Comparison of ENCODE assay signal across 28 cellular contexts in the genomic region with DNA sequence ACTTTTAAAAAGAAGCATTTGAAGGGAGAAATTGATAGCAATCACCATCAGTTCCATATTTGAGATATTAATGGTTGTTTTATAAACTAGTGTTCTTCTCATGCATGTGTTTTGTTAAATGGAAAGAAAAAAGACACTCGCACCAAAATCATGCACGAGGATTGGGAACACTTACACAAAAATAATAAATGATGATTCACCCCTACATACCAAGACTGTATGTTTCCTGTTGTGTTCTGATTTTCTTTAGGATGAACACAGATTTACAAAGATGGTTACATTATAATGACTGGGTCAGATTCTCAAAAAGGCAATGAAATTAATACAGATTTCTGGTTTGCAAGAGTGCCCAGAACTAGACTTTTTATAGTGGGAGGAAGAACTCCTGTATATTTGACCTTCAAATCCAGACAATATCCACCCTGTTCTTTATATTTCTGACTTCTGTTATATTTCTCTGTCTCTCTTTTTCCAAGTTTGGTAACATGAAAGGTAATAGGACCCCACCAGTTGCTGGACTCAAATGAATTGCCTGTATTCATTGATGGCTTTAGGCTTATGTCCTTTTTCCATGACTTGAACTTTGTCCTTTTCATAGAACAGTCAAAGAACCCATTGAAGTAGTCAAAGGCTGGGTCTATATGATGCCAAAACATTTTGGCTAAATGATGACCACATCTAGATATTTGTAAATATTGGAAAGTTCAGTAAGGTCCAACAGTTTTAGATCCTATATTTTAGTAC. TPM values are rescaled to one million over a fixed set of nuclear protein-coding genes. Genes with fewer than 3 reads are reported as not detected.
DNase-seq lines count a peak whose midpoint lies in the region; ATAC-seq and TF ChIP-seq lines count a peak whose summit lies in the region.
"Had no signal": no experiment of that assay in that cellular context is flagged by ENCODE, and none has a peak within 500 bp of the region (broad histone marks: within the 10 kb centered on the region; RNA-seq: fewer than 3 reads in every experiment).

No MANE protein-coding gene starts in this region.

- no peaks in the 10 kb centered on the region for H3K27me3 Mint-ChIP-seq in MCF 10A (ENCODE audit: insufficient read depth, unreplicated experiment)
- H3K27me3 Mint-ChIP-seq: activated CD8-positive, alpha-beta T cell treated with anti-CD3 and anti-CD28 coated beads for 36 hours; brain; CD8-positive, alpha-beta memory T cell had no signal

- no peak overlapping the region for H3K27ac ChIP-seq in breast epithelium
- H3K27ac ChIP-seq in smooth muscle cell (ENCODE audit: low read depth): no peak overlapping the region
- H3K27ac ChIP-seq: 22Rv1, colonic mucosa, heart left ventricle, psoas muscle, upper lobe of left lung had no signal

- H2AFZ ChIP-seq in smooth muscle cell (ENCODE audit: low read depth): no peak overlapping the region

- WGBS in smooth muscle cell (ENCODE audit: low lambda C conversion rate): 40% methylated on average over 2 of the region's 2 CpGs

- no TSS peak for BruUV-seq in MCF 10A (replicated peaks; lab: Mats Ljungman, UMichigan)

- CTCF ChIA-PET in MCF 10A (lab: Yijun Ruan, JAX): no interaction called here

- H3K4me3 ChIP-seq in breast epithelium (no peak overlapping the region), fibroblast of mammary gland (ENCODE audit: control insufficient read depth, low read depth, low read length) (no peak overlapping the region), smooth muscle cell (no peak overlapping the region)
- H3K4me3 ChIP-seq: colonic mucosa, heart left ventricle, psoas muscle, upper lobe of left lung had no signal

- no peaks in the 10 kb centered on the region for H3K27me3 ChIP-seq in breast epithelium
- no peaks in the 10 kb centered on the region for H3K27me3 ChIP-seq in smooth muscle cell (ENCODE audit: low read depth)
- H3K27me3 ChIP-seq: colonic mucosa, esophagus squamous epithelium, heart left ventricle, upper lobe of left lung had no signal

- no peaks in the 10 kb centered on the region for H4K20me1 ChIP-seq in smooth muscle cell (ENCODE audit: low read depth)

- ATAC-seq in SK-N-SH treated with all-trans-retinoic acid at 6 μM for 48 hours: peak; percentile 11; the same call in 1 of the 3 replicates
- ATAC-seq in left lobe of liver: no peak
- ATAC-seq: activated CD8-positive, alpha-beta T cell treated with anti-CD3 and anti-CD28 coated beads for 36 hours; heart left ventricle; psoas muscle had no signal

- POLR2A ChIA-PET in MCF 10A (lab: Yijun Ruan, JAX): no interaction called here

- no peaks in the 10 kb centered on the region for H3K36me3 Mint-ChIP-seq in MCF 10A (ENCODE audit: insufficient read depth, unreplicated experiment)

- H3K4me1 Mint-ChIP-seq in MCF 10A (ENCODE audit: insufficient read depth, unreplicated experiment): peaks cover 8% of the 10 kb centered on the region
- H3K4me1 Mint-ChIP-seq: CD8-positive, alpha-beta memory T cell had no signal

- intact Hi-C loops in MCF 10A (cut with micrococcal nuclease) (no loop called here), breast epithelium (cut with DNase I; ENCODE audit: low total_unique reads) (no loop called here)

- no peaks in the 10 kb centered on the region for H3K4me1 ChIP-seq in breast epithelium
- peaks cover 25% of the 10 kb centered on the region for H3K4me1 ChIP-seq in smooth muscle cell (ENCODE audit: low read depth)
- H3K4me1 ChIP-seq: colonic mucosa, esophagus squamous epithelium, heart left ventricle, psoas muscle, upper lobe of left lung had no signal

- H3K9ac ChIP-seq in smooth muscle cell (ENCODE audit: low read depth): no peak overlapping the region

- peak; percentile 4 for DNase-seq in MCF 10A (ENCODE audit: unreplicated experiment)
- no peak for DNase-seq in breast epithelium (ENCODE audit: low spot score in 2 of 2)
- peak; percentile 32 for DNase-seq in fibroblast of mammary gland (ENCODE audit: low read depth)
- no peak for DNase-seq in smooth muscle cell (lab: John Stamatoyannopoulos, UW; ENCODE audit: unreplicated experiment)
- no peak for DNase-seq in stimulated activated CD4-positive, alpha-beta T cell treated with anti-CD3 and anti-CD28 coated beads, Interleukin-2, amount 100 ng/mL, for 48 hours
- DNase-seq in left lobe of liver (ENCODE audit: low spot score): no peak
- no peak for DNase-seq in NCI-H1092 (lab: John Stamatoyannopoulos, UW)
- DNase-seq: activated CD4-positive, CD25-positive, alpha-beta regulatory T cell treated with anti-CD3 and anti-CD28 coated beads, Interleukin-2, amount 50 U/mL, for 72 hours; activated CD8-positive, alpha-beta T cell treated with anti-CD3 and anti-CD28 coated beads for 36 hours; activated gamma-delta T cell; CD8-positive, alpha-beta memory T cell; colonic mucosa; DMS153; esophagus squamous epithelium; H7; heart left ventricle; mammary epithelial cell; NCI-H1417 treated with DMSO at 0.1 percent for 48 hours; NCI-H446; NCI-H82; psoas muscle; Right ventricle myocardium superior; stimulated activated CD4-positive, alpha-beta T cell treated with anti-CD3 and anti-CD28 coated beads, Interleukin-1b, Interleukin-23, amount 100 ng/mL, for 48 hours; upper lobe of left lung had no signal

- no peak for TF ChIP-seq POLR2A in breast epithelium (IDR thresholded peaks at IDR 0.05)

- peaks cover 7% of the 10 kb centered on the region for H3K79me2 ChIP-seq in smooth muscle cell (ENCODE audit: low read depth)

- no peaks in the 10 kb centered on the region for H3K36me3 ChIP-seq in breast epithelium
- no peaks in the 10 kb centered on the region for H3K36me3 ChIP-seq in smooth muscle cell (ENCODE audit: low read depth)
- H3K36me3 ChIP-seq: colonic mucosa, esophagus squamous epithelium, heart left ventricle, upper lobe of left lung had no signal

- no peaks in the 10 kb centered on the region for H3F3A ChIP-seq in smooth muscle cell (ENCODE audit: low read depth)

- TF ChIP-seq CTCF in MCF 10A (IDR thresholded peaks at IDR 0.05; ENCODE audit: unreplicated experiment) (no peak), breast epithelium (IDR thresholded peaks at IDR 0.05) (no peak), fibroblast of mammary gland (conservative IDR thresholded peaks at IDR 0.05; ENCODE audit: control insufficient read depth, insufficient read depth, low read depth, low read length) (no peak), smooth muscle cell (IDR thresholded peaks at IDR 0.05; ENCODE audit: borderline replicate concordance, insufficient read depth, poor library complexity, severe bottlenecking) (no peak)

- peak overlapping the region; percentile 7 for H3K27ac Mint-ChIP-seq in MCF 10A (ENCODE audit: low read depth, unreplicated experiment)
- H3K27ac Mint-ChIP-seq: activated CD8-positive, alpha-beta T cell treated with anti-CD3 and anti-CD28 coated beads for 36 hours; CD8-positive, alpha-beta memory T cell had no signal

- H3K9me3 ChIP-seq in breast epithelium (no peaks in the 10 kb centered on the region), smooth muscle cell (replicated peaks; ENCODE audit: low read depth) (no peaks in the 10 kb centered on the region)
- H3K9me3 ChIP-seq: colonic mucosa, esophagus squamous epithelium, heart left ventricle, psoas muscle, upper lobe of left lung had no signal

- no peaks in the 10 kb centered on the region for H3K9me3 Mint-ChIP-seq in MCF 10A (ENCODE audit: unreplicated experiment)
- H3K9me3 Mint-ChIP-seq: activated CD8-positive, alpha-beta T cell treated with anti-CD3 and anti-CD28 coated beads for 36 hours had no signal

- H3K4me3 Mint-ChIP-seq in MCF 10A (ENCODE audit: unreplicated experiment): no peak overlapping the region
- H3K4me3 Mint-ChIP-seq: activated CD8-positive, alpha-beta T cell treated with anti-CD3 and anti-CD28 coated beads for 36 hours; CD8-positive, alpha-beta memory T cell had no signal

- peak overlapping the region; percentile 24 for H3K4me2 ChIP-seq in smooth muscle cell

TF ChIP-seq in SK-N-SH treated with all-trans-retinoic acid at 6 μM for 48 hours, 23 proteins besides CTCF, POLR2A, EP300 and RAD21 (continues in another document):
- TF ChIP-seq BACH2 (CRISPR knock-in tag; IDR thresholded peaks at IDR 0.05; ENCODE audit: borderline replicate concordance) (no peak), ZFP3 (CRISPR knock-in tag; IDR thresholded peaks at IDR 0.05) (no peak), ZC3H10 (CRISPR knock-in tag; IDR thresholded peaks at IDR 0.05) (no peak), SNAI2 (CRISPR knock-in tag; IDR thresholded peaks at IDR 0.05) (no peak), ZNF8 (CRISPR knock-in tag; IDR thresholded peaks at IDR 0.05) (no peak), ARNTL (CRISPR knock-in tag; IDR thresholded peaks at IDR 0.05; ENCODE audit: borderline replicate concordance, low read depth) (no peak), CSDC2 (CRISPR knock-in tag; IDR thresholded peaks at IDR 0.05) (no peak), ZFP30 (CRISPR knock-in tag; IDR thresholded peaks at IDR 0.05) (no peak), ZNF565 (CRISPR knock-in tag; conservative IDR thresholded peaks at IDR 0.05; ENCODE audit: low read depth) (no peak), ZNF70 (CRISPR knock-in tag; IDR thresholded peaks at IDR 0.05) (no peak), CREB5 (CRISPR knock-in tag; IDR thresholded peaks at IDR 0.05; ENCODE audit: low read depth) (no peak), PPARA (CRISPR knock-in tag; IDR thresholded peaks at IDR 0.05; ENCODE audit: borderline replicate concordance) (no peak), OSR1 (CRISPR knock-in tag; IDR thresholded peaks at IDR 0.05) (no peak), ESRRG (CRISPR knock-in tag; IDR thresholded peaks at IDR 0.05) (no peak), ISL1 (CRISPR knock-in tag; IDR thresholded peaks at IDR 0.05) (no peak)

RNA-seq across cellular contexts. Expression of gene SEMA3A, which starts 54.4 kb away (rescaled TPM):
- total RNA-seq in MCF 10A (2022): 1.5 and 3.2 TPM in 2 replicates
- 10 to 100 TPM in 1 of 3 donors, 1 to 10 TPM in 2; 2.9 to 23.2 (median 5.2) TPM for total RNA-seq in breast epithelium
- total RNA-seq in smooth muscle cell: 31.3 and 34.6 TPM in 2 replicates
- polyA plus RNA-seq in smooth muscle cell: 8.3 and 12.0 TPM in 2 replicates
- total RNA-seq in left lobe of liver: 0.58 TPM
- total RNA-seq: CD8-positive, alpha-beta memory T cell; OCI-LY7 had no signal
- polyA plus RNA-seq: CD8-positive, alpha-beta memory T cell had no signal

Comparison
In these comparisons a context has a peak if more than half of its experiments do, and no peak if none do; other contexts are left out.
1. DNase-seq: peak in MCF 10A (single experiment) and fibroblast of mammary gland (single experiment); none in breast epithelium (0 of 2), smooth muscle cell (single experiment), stimulated activated CD4-positive, alpha-beta T cell treated with anti-CD3 and anti-CD28 coated beads, Interleukin-2, amount 100 ng/mL, for 48 hours (0 of 2), left lobe of liver (single experiment) and NCI-H1092 (single experiment).